ENCODE assay signal across 1 cellular context in the genomic region with DNA sequence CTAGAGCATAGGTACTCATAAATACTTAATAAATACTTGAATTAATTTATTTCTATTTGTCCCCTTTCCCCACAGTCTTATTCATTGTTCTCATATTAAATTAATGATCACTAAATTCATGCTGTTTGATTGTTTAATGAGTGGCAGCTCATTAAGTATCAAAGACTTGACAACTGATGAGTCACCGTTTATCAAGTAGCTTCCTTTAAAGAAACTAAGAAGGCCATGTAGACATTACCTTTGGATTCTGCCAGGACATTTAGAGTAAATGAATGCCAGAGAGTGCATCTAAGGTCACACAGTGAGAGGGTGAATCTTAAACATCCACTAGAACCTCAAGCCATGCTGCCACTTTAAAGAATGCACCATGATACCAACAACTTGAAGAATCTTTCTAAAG.
TF ChIP-seq lines count a peak whose summit lies in the region.

No MANE protein-coding gene starts in this region.

TF ChIP-seq in WTC11, 78 proteins besides CTCF, POLR2A, EP300 and RAD21:
- TF ChIP-seq NFATC4 (CRISPR knock-in tag; IDR thresholded peaks at IDR 0.05) (no peak), NR1H2 (CRISPR knock-in tag; IDR thresholded peaks at IDR 0.05) (no peak), E2F1 (CRISPR knock-in tag; IDR thresholded peaks at IDR 0.05) (no peak), ETV6 (CRISPR knock-in tag; IDR thresholded peaks at IDR 0.05) (no peak), OVOL2 (CRISPR knock-in tag; IDR thresholded peaks at IDR 0.05; ENCODE audit: borderline replicate concordance) (no peak), JAZF1 (CRISPR knock-in tag; IDR thresholded peaks at IDR 0.05) (no peak), FOXK1 (CRISPR knock-in tag; IDR thresholded peaks at IDR 0.05) (no peak), GTF2I (CRISPR knock-in tag; conservative IDR thresholded peaks at IDR 0.05) (no peak), TEAD4 (CRISPR knock-in tag; IDR thresholded peaks at IDR 0.05) (no peak), PRRX2 (CRISPR knock-in tag; IDR thresholded peaks at IDR 0.05) (no peak), RELA (CRISPR knock-in tag; IDR thresholded peaks at IDR 0.05; ENCODE audit: borderline replicate concordance) (no peak), ATF1 (CRISPR knock-in tag; IDR thresholded peaks at IDR 0.05) (no peak), AFF4 (CRISPR knock-in tag; IDR thresholded peaks at IDR 0.05; ENCODE audit: borderline replicate concordance) (no peak)
- TF ChIP-seq, protein P1, sequence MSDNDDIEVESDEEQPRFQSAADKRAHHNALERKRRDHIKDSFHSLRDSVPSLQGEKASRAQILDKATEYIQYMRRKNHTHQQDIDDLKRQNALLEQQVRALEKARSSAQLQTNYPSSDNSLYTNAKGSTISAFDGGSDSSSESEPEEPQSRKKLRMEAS (CRISPR knock-in tag; IDR thresholded peaks at IDR 0.05): no peak
- TF ChIP-seq, protein P2, sequence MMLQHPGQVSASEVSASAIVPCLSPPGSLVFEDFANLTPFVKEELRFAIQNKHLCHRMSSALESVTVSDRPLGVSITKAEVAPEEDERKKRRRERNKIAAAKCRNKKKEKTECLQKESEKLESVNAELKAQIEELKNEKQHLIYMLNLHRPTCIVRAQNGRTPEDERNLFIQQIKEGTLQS (CRISPR knock-in tag; conservative IDR thresholded peaks at IDR 0.05): no peak
